ENCODE assay signal across 13 cellular contexts in genomic region chr12:89236748-89237428, GRCh38.
DNase-seq lines count a peak whose midpoint lies in the region.
"Had no signal": no experiment of that assay in that cellular context is flagged by ENCODE, and none has a peak within 500 bp of the region (broad histone marks: within the 10 kb centered on the region; RNA-seq: fewer than 3 reads in every experiment).

No MANE protein-coding gene starts in this region.

- H3K27me3 Mint-ChIP-seq in T-helper 2 cell treated with Interferon-gamma antibody and Interleukin-4, amounts not matched to agents 5 μg/mL and 100 μg/mL, for 36 hours (ENCODE audit: low read depth), result no peaks in the 10 kb centered on the region

- H3K4me3 Mint-ChIP-seq in T-helper 2 cell treated with Interferon-gamma antibody and Interleukin-4, amounts not matched to agents 5 μg/mL and 100 μg/mL, for 36 hours, result peak overlapping the region; percentile 9

- in situ Hi-C loops in T47D (cut with HindIII; ENCODE audit: low pct_unique_long_range_greater_than_20kb, low sequenced_read_pairs), result no loop called here

- H3K27ac Mint-ChIP-seq in T-helper 2 cell treated with Interferon-gamma antibody and Interleukin-4, amounts not matched to agents 5 μg/mL and 100 μg/mL, for 36 hours, result peak overlapping the region; percentile 20

- peaks cover 82% of the 10 kb centered on the region for H3K4me1 Mint-ChIP-seq in T-helper 2 cell treated with Interferon-gamma antibody and Interleukin-4, amounts not matched to agents 5 μg/mL and 100 μg/mL, for 36 hours (ENCODE audit: low read depth)

- peaks cover 36% of the 10 kb centered on the region for H3K36me3 Mint-ChIP-seq in T-helper 2 cell treated with Interferon-gamma antibody and Interleukin-4, amounts not matched to agents 5 μg/mL and 100 μg/mL, for 36 hours (ENCODE audit: low read depth)

- DNase-seq in T-helper 2 cell treated with Interferon-gamma antibody and Interleukin-4, amounts not matched to agents 5 μg/mL and 100 μg/mL, for 36 hours (ENCODE audit: low spot score), result no peak
- DNase-seq in T-helper 2 cell (no peak), NCI-H2029 (lab: John Stamatoyannopoulos, UW) (peak; percentile 83), T47D (ENCODE audit: low read depth in 1 of 2, low spot score in 1 of 2) (peak; percentile 16 to 93), non-pigmented ciliary epithelial cell (ENCODE audit: low read depth) (peak; percentile 81), RKO (ENCODE audit: low spot score) (no peak)
- no peak for DNase-seq in activated effector memory CD4-positive, alpha-beta T cell treated with anti-CD3 and anti-CD28 coated beads, Interleukin-2, amount 50 U/mL, for 16 hours
- DNase-seq in stimulated activated CD4-positive, alpha-beta T cell treated with anti-CD3 and anti-CD28 coated beads, Interleukin-15, amount 100 ng/mL, for 24 hours, result no peak
- DNase-seq: ACHN; activated CD4-positive, alpha-beta T cell treated with anti-CD3 and anti-CD28 coated beads, Interleukin-2, amount 50 U/mL, for 48 hours; erythroblast; NCI-H526 treated with DMSO at 0.1 percent for 48 hours; stimulated activated naive CD8-positive, alpha-beta T cell treated with anti-CD3 and anti-CD28 coated beads, Interleukin-15, Interleukin-2, amounts not matched to agents 100 U/mL and 50 U/mL, for 24 hours had no signal

- H3K9me3 Mint-ChIP-seq in T-helper 2 cell treated with Interferon-gamma antibody and Interleukin-4, amounts not matched to agents 5 μg/mL and 100 μg/mL, for 36 hours, result peaks cover 51% of the 10 kb centered on the region

Comparison
In these comparisons a context has a peak if more than half of its experiments do, and no peak if none do; other contexts are left out.
1. DNase-seq: peak in NCI-H2029 (single experiment), T47D (2 of 2) and non-pigmented ciliary epithelial cell (single experiment); none in T-helper 2 cell treated with Interferon-gamma antibody and Interleukin-4, amounts not matched to agents 5 μg/mL and 100 μg/mL, for 36 hours (single experiment), T-helper 2 cell (0 of 5), activated effector memory CD4-positive, alpha-beta T cell treated with anti-CD3 and anti-CD28 coated beads, Interleukin-2, amount 50 U/mL, for 16 hours (single experiment), stimulated activated CD4-positive, alpha-beta T cell treated with anti-CD3 and anti-CD28 coated beads, Interleukin-15, amount 100 ng/mL, for 24 hours (single experiment) and RKO (single experiment).